23 cellular contexts compared by ENCODE assay signal in the genomic region with DNA sequence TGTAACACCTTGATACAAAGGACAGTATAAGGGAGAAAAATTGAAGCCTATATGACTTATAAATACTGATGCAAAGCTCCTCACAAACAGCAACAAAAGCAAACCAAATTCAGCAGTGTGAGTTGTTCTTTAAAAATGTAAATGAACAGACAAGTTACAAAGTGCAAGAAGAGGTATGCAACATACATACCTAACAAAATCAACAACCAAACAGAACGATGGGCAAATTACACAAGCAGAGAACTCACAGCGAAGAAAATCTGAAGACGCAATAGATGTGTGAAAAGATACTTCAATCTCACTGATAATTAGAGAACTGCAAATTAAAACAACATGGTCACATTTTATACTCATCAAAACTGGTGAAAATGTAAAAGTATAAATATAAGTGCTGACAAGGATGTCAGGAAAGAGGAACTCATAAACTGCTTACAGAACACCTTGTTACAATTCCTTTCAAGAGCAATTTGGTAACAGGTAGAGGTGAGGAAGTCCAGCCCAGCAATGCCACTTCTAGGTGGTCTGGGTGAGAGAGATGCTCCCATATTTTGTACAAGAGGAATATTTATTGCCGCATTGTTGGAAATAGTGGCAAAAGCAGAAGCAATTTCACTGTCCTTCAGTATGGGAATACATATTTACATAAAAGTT. TPM values are rescaled to one million over a fixed set of nuclear protein-coding genes. Genes with fewer than 3 reads are reported as not detected.
DNase-seq lines count a peak whose midpoint lies in the region; ATAC-seq and TF ChIP-seq lines count a peak whose summit lies in the region.
"Had no signal": no experiment of that assay in that cellular context is flagged by ENCODE, and none has a peak within 500 bp of the region (broad histone marks: within the 10 kb centered on the region; RNA-seq: fewer than 3 reads in every experiment).

No MANE protein-coding gene starts in this region.

- H3K9me3 Mint-ChIP-seq in Caco-2 (ENCODE audit: unreplicated experiment), result no peaks in the 10 kb centered on the region
- no peaks in the 10 kb centered on the region for H3K9me3 Mint-ChIP-seq in activated naive CD4-positive, alpha-beta T cell treated with anti-CD3 and anti-CD28 coated beads, Interleukin-2, amount 50 U/mL, for 72 hours
- H3K9me3 Mint-ChIP-seq: activated B cell treated with CpG ODN at 0.5 μM for 24 hours; activated CD4-positive, alpha-beta memory T cell treated with anti-CD3 and anti-CD28 coated beads for 36 hours had no signal

- peak overlapping the region; percentile 72 for H3K27ac Mint-ChIP-seq in Caco-2 (ENCODE audit: unreplicated experiment)
- H3K27ac Mint-ChIP-seq in activated naive CD4-positive, alpha-beta T cell treated with anti-CD3 and anti-CD28 coated beads, Interleukin-2, amount 50 U/mL, for 72 hours, result no peak overlapping the region
- H3K27ac Mint-ChIP-seq: activated B cell treated with CpG ODN at 0.5 μM for 24 hours; activated CD4-positive, alpha-beta memory T cell treated with anti-CD3 and anti-CD28 coated beads for 36 hours had no signal

- H3K4me3 Mint-ChIP-seq in Caco-2 (ENCODE audit: unreplicated experiment), result peak overlapping the region; percentile 62
- H3K4me3 Mint-ChIP-seq: activated B cell treated with CpG ODN at 0.5 μM for 24 hours; activated CD4-positive, alpha-beta memory T cell treated with anti-CD3 and anti-CD28 coated beads for 36 hours; CD14-positive monocyte had no signal

- CTCF ChIA-PET in Caco-2 (lab: Charles Lee), result interaction anchor here (1.3 to 2.3 kb wide), 2 partner anchors 18 to 19 kb away, joined by 3 to 5 read pairs; no protein-coding TSS in a partner anchor

- TF ChIP-seq EP300 in esophagus muscularis mucosa (IDR thresholded peaks at IDR 0.05), result no peak

- no peak overlapping the region for H3K27ac ChIP-seq in MM.1S (ENCODE audit: low read length)
- peak overlapping the region; percentile 94 to 95 (median 94) for H3K27ac ChIP-seq in esophagus muscularis mucosa (replicated peaks in 1 of 4)
- peak overlapping the region; percentile 25 for H3K27ac ChIP-seq in psoas muscle
- H3K27ac ChIP-seq: RWPE1 had no signal

- BruUV-seq in Caco-2 (replicated peaks; lab: Mats Ljungman, UMichigan), result no TSS peak

- H2AFZ ChIP-seq in MM.1S (ENCODE audit: low read length), result no peak overlapping the region

- peaks cover 38% of the 10 kb centered on the region for H3K4me1 Mint-ChIP-seq in Caco-2 (ENCODE audit: low read depth, unreplicated experiment)

- no peak overlapping the region for H3K4me3 ChIP-seq in Caco-2 (ENCODE audit: low read depth, low read length)
- no peak overlapping the region for H3K4me3 ChIP-seq in MM.1S (ENCODE audit: low read length)
- H3K4me3 ChIP-seq in esophagus muscularis mucosa, result no peak overlapping the region
- H3K4me3 ChIP-seq in psoas muscle, result no peak overlapping the region

- H3F3A ChIP-seq in MM.1S (ENCODE audit: insufficient read depth, low read length), result peaks cover 33% of the 10 kb centered on the region

- H3K36me3 Mint-ChIP-seq in Caco-2 (ENCODE audit: insufficient read depth, unreplicated experiment), result peaks cover 25% of the 10 kb centered on the region
- no peaks in the 10 kb centered on the region for H3K36me3 Mint-ChIP-seq in activated naive CD4-positive, alpha-beta T cell treated with anti-CD3 and anti-CD28 coated beads, Interleukin-2, amount 50 U/mL, for 72 hours
- H3K36me3 Mint-ChIP-seq: activated CD4-positive, alpha-beta memory T cell treated with anti-CD3 and anti-CD28 coated beads for 36 hours had no signal

- H3K36me3 ChIP-seq in Caco-2 (ENCODE audit: control insufficient read depth, insufficient read depth, low read length), result no peaks in the 10 kb centered on the region
- no peaks in the 10 kb centered on the region; the same call in 1 of the 2 replicates for H3K36me3 ChIP-seq in MM.1S (replicated peaks; ENCODE audit: insufficient read depth, low read length)
- H3K36me3 ChIP-seq in esophagus muscularis mucosa, result no peaks in the 10 kb centered on the region
- no peaks in the 10 kb centered on the region for H3K36me3 ChIP-seq in psoas muscle (ENCODE audit: insufficient read depth in 1 of 2, low read depth in 1 of 2)

- TF ChIP-seq CTCF in Caco-2 (IDR thresholded peaks at IDR 0.05; ENCODE audit: insufficient read depth in 1 of 2, low read depth in 1 of 2, low read length in 1 of 2, severe bottlenecking in 1 of 2, unreplicated experiment in 1 of 2) (no peak), MM.1S (IDR thresholded peaks at IDR 0.05; ENCODE audit: low read length) (no peak), esophagus muscularis mucosa (IDR thresholded peaks at IDR 0.05) (no peak), psoas muscle (IDR thresholded peaks at IDR 0.05) (no peak)

- peaks cover 91% of the 10 kb centered on the region for H3K79me2 ChIP-seq in MM.1S (ENCODE audit: low read length)

- DNase-seq in Caco-2 (peak in 1 of 2 experiments; percentile 34), MM.1S (no peak), esophagus muscularis mucosa (ENCODE audit: extremely low spot score) (peak; percentile 34), psoas muscle (no peak), ureter (ENCODE audit: low spot score) (no peak), NOMO-1 (lab: John Stamatoyannopoulos, UW; ENCODE audit: unreplicated experiment in 2 of 2) (no peak), GM19240 (ENCODE audit: insufficient read length, low spot score) (no peak)
- DNase-seq in activated naive CD4-positive, alpha-beta T cell treated with anti-CD3 and anti-CD28 coated beads, Interleukin-2, amount 50 U/mL, for 72 hours (ENCODE audit: low spot score in 2 of 2), result no peak
- DNase-seq: activated B cell treated with CpG ODN at 0.5 μM for 24 hours; activated CD4-positive, alpha-beta memory T cell treated with anti-CD3 and anti-CD28 coated beads for 36 hours; activated gamma-delta T cell; amniotic stem cell; central memory CD4-positive, alpha-beta T cell; left cardiac atrium; midbrain; NCI-H1092 treated with DMSO at 0.1 percent for 48 hours; NCI-H2081; NCI-H510A; NK-92 treated with Interleukin-12 subunit alpha and Interleukin-12 subunit beta, amount 100 ng/mL, for 24 hours; stimulated activated CD4-positive, alpha-beta T cell treated with anti-CD3 and anti-CD28 coated beads, Interleukin-12 subunit alpha, Interleukin-12 subunit beta, amount 100 ng/mL, for 4 hours had no signal

- no peaks in the 10 kb centered on the region for H3K27me3 Mint-ChIP-seq in Caco-2 (ENCODE audit: insufficient read depth, unreplicated experiment)
- H3K27me3 Mint-ChIP-seq: activated B cell treated with CpG ODN at 0.5 μM for 24 hours; activated CD4-positive, alpha-beta memory T cell treated with anti-CD3 and anti-CD28 coated beads for 36 hours had no signal

- 76% methylated on average over 4 of the region's 4 CpGs for whole genome bisulfite sequencing in esophagus muscularis mucosa
- 82 to 90% (median 83%) methylated on average over 4 of the region's 4 CpGs for WGBS in psoas muscle, 3 donors

- no peak overlapping the region for H3K9ac ChIP-seq in MM.1S (ENCODE audit: low read length)
- H3K9ac ChIP-seq: KMS-11 had no signal

- intact Hi-C loops in Caco-2 (cut with micrococcal nuclease; ENCODE audit: unreplicated experiment), result loop anchor here (5.0 kb wide), 1 partner anchor 118 kb away; no protein-coding TSS in a partner anchor
- intact Hi-C loops in esophagus muscularis mucosa (cut with DNase I), result no loop called here
- intact Hi-C loops in psoas muscle (cut with DNase I), result no loop called here

- ATAC-seq in psoas muscle, result no peak
- ATAC-seq in activated naive CD4-positive, alpha-beta T cell treated with anti-CD3 and anti-CD28 coated beads, Interleukin-2, amount 50 U/mL, for 72 hours, result no peak
- ATAC-seq: left cardiac atrium had no signal

- H3K27me3 ChIP-seq in Caco-2 (replicated peaks; ENCODE audit: control insufficient read depth, insufficient read depth, low read length) (no peaks in the 10 kb centered on the region), MM.1S (replicated peaks; ENCODE audit: insufficient read depth, low read length) (no peaks in the 10 kb centered on the region), esophagus muscularis mucosa (no peaks in the 10 kb centered on the region), psoas muscle (ENCODE audit: insufficient read depth in 3 of 3, low read length in 2 of 3) (no peaks in the 10 kb centered on the region)

- H3K4me1 ChIP-seq in Caco-2 (peaks cover 34% of the 10 kb centered on the region), MM.1S (ENCODE audit: low read length) (peaks cover 65% of the 10 kb centered on the region), esophagus muscularis mucosa (peaks cover 52 to 98% (median 91%) of the 10 kb centered on the region in 4 donors), psoas muscle (peaks cover 73% of the 10 kb centered on the region)

- TF ChIP-seq POLR2A in esophagus muscularis mucosa (IDR thresholded peaks at IDR 0.05; ENCODE audit: low read depth), result no peak

- H4K20me1 ChIP-seq in MM.1S (ENCODE audit: insufficient read depth, low read length), result no peaks in the 10 kb centered on the region

- POLR2A ChIA-PET in Caco-2 (lab: Charles Lee), result no interaction called here

- H3K9me2 ChIP-seq in MM.1S (replicated peaks; ENCODE audit: insufficient read depth, low read length), result no peaks in the 10 kb centered on the region

- peak overlapping the region; percentile 18; the same call in 1 of the 2 replicates for H3K4me2 ChIP-seq in MM.1S (ENCODE audit: low read depth, low read length)

- H3K9me3 ChIP-seq in Caco-2, result no peaks in the 10 kb centered on the region
- H3K9me3 ChIP-seq in MM.1S (replicated peaks; ENCODE audit: insufficient read depth, low read length), result no peaks in the 10 kb centered on the region
- no peaks in the 10 kb centered on the region for H3K9me3 ChIP-seq in esophagus muscularis mucosa
- H3K9me3 ChIP-seq in psoas muscle, result no peaks in the 10 kb centered on the region

RNA-seq across cellular contexts. Expression of a gene that starts 47.3 kb away (rescaled TPM):
- total RNA-seq in Caco-2 (2022), result 176 and 195 TPM in 2 replicates
- total RNA-seq in esophagus muscularis mucosa, result 100 to 1,000 TPM; 221 to 441 (median 315) TPM
- 10 to 100 TPM; 32.4 to 67.1 (median 59.2) TPM for total RNA-seq in psoas muscle
- 10 to 100 TPM; 16.9 to 40.5 (median 19.4) TPM for polyA plus RNA-seq in psoas muscle
- 167 TPM for total RNA-seq in ureter
- 10 to 100 TPM; 61.5 to 87.5 TPM for total RNA-seq in activated naive CD4-positive, alpha-beta T cell treated with anti-CD3 and anti-CD28 coated beads, Interleukin-2, amount 50 U/mL, for 72 hours

RNA-seq across cellular contexts. Expression of a gene that starts 50.3 kb away (rescaled TPM):
- total RNA-seq in Caco-2 (2022) (0.23 and 0.44 TPM in 2 replicates), esophagus muscularis mucosa (10 to 100 TPM in 2 of 4 donors, 1 to 10 TPM in 2; 7.2 to 15.7 (median 10.0) TPM), psoas muscle (1 to 10 TPM; 1.5 to 2.3 (median 1.8) TPM), ureter (4.3 TPM)
- polyA plus RNA-seq in psoas muscle, result 1 to 10 TPM in 2 of 3 donors, under 1 TPM in 1; 0.62 to 3.8 (median 1.2) TPM
- 10 to 100 TPM; 30.0 to 35.9 TPM for total RNA-seq in activated naive CD4-positive, alpha-beta T cell treated with anti-CD3 and anti-CD28 coated beads, Interleukin-2, amount 50 U/mL, for 72 hours
